Comparison of ENCODE assay signal across 23 cellular contexts in the genomic region with DNA sequence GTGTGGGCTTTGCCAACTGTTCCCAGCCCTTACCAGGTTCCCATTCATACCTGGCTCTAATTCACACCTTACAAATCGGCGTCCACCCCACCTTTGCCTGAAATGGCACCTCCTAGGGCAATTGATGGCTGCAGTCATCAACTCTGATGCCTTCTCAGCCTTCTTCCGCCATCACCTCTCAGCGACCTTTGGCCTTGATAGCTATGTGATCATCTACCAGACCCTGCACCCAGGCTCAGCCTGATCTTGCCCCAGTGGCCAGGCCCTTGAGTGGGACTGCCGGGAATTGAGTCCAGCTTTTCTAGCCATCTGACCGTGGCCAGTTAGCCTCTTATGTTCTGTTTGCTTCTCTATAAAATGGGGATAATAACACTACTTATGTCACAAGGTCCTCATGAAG. TPM values are rescaled to one million over a fixed set of nuclear protein-coding genes. Genes with fewer than 3 reads are reported as not detected.
DNase-seq lines count a peak whose midpoint lies in the region; ATAC-seq and TF ChIP-seq lines count a peak whose summit lies in the region.
"Had no signal": no experiment of that assay in that cellular context is flagged by ENCODE, and none has a peak within 500 bp of the region (broad histone marks: within the 10 kb centered on the region; RNA-seq: fewer than 3 reads in every experiment).

No MANE protein-coding gene starts in this region.

- H3F3A ChIP-seq in MM.1S (ENCODE audit: insufficient read depth, low read length), result 0 out of 2 replicates have a peak, but pooled peaks cover 2% of the 10 kb centered on the region

- H3K4me3 ChIP-seq in CD8-positive, alpha-beta T cell (ENCODE audit: low read depth, low read length), result no peak overlapping the region
- H3K4me3 ChIP-seq in naive thymus-derived CD4-positive, alpha-beta T cell (ENCODE audit: low read length), result no peak overlapping the region
- H3K4me3 ChIP-seq in MM.1S (ENCODE audit: low read length), result no peak overlapping the region
- H3K4me3 ChIP-seq: body of pancreas, MG63, sigmoid colon, upper lobe of left lung had no signal

- CTCF ChIA-PET in CD8-positive, alpha-beta T cell (lab: Charles Lee), result interaction anchor here (1.2 to 11.8 kb wide), 9 partner anchors 15 to 165 kb away, joined by 3 to 368 read pairs (median 13); no protein-coding TSS in a partner anchor
- CTCF ChIA-PET in activated CD8-positive, alpha-beta T cell treated with anti-CD3 and anti-CD28 coated beads, Interleukin-2, amount 10 ng/mL, durations not matched to agents 7 days and 5 days (lab: Charles Lee), result interaction anchor here (0.9 to 20.6 kb wide), 8 partner anchors 11 to 184 kb away, joined by 3 to 325 read pairs (median 24); partner anchors contain the start of gene PSD4
- CTCF ChIA-PET in naive thymus-derived CD4-positive, alpha-beta T cell (lab: Charles Lee), result interaction anchor here (0.6 to 17.9 kb wide), 9 partner anchors 9 to 183 kb away, joined by 3 to 356 read pairs (median 19); partner anchors contain the start of gene PSD4

- H3K4me3 Mint-ChIP-seq in CD8-positive, alpha-beta T cell, result no peak overlapping the region
- no peak overlapping the region for H3K4me3 Mint-ChIP-seq in activated CD8-positive, alpha-beta T cell treated with anti-CD3 and anti-CD28 coated beads, Interleukin-2, amount 10 ng/mL, durations not matched to agents 7 days and 5 days
- H3K4me3 Mint-ChIP-seq in naive thymus-derived CD4-positive, alpha-beta T cell, result peak overlapping the region in 1 of 10 donors; percentile 34
- H3K4me3 Mint-ChIP-seq: CD14-positive monocyte; stimulated activated naive CD8-positive, alpha-beta T cell treated with anti-CD3 and anti-CD28 coated beads, Interleukin-15, amount 100 ng/mL, for 72 hours had no signal

- peaks cover 19% of the 10 kb centered on the region for H3K4me1 Mint-ChIP-seq in CD8-positive, alpha-beta T cell (ENCODE audit: low read depth)
- peaks cover 15% of the 10 kb centered on the region for H3K4me1 Mint-ChIP-seq in activated CD8-positive, alpha-beta T cell treated with anti-CD3 and anti-CD28 coated beads, Interleukin-2, amount 10 ng/mL, durations not matched to agents 7 days and 5 days (ENCODE audit: low read depth)
- peaks cover 18 to 42% (median 31%) of the 10 kb centered on the region in 7 donors for H3K4me1 Mint-ChIP-seq in naive thymus-derived CD4-positive, alpha-beta T cell

- no peak overlapping the region for H3K27ac ChIP-seq in CD8-positive, alpha-beta T cell (ENCODE audit: low read depth, low read length)
- no peak overlapping the region for H3K27ac ChIP-seq in naive thymus-derived CD4-positive, alpha-beta T cell (ENCODE audit: low read depth, low read length)
- no peak overlapping the region for H3K27ac ChIP-seq in MM.1S (ENCODE audit: low read length)
- H3K27ac ChIP-seq: sigmoid colon, upper lobe of left lung had no signal

- H3K9me3 Mint-ChIP-seq in CD8-positive, alpha-beta T cell, result no peaks in the 10 kb centered on the region
- no peaks in the 10 kb centered on the region for H3K9me3 Mint-ChIP-seq in activated CD8-positive, alpha-beta T cell treated with anti-CD3 and anti-CD28 coated beads, Interleukin-2, amount 10 ng/mL, durations not matched to agents 7 days and 5 days (ENCODE audit: insufficient read depth)
- no peaks in the 10 kb centered on the region for H3K9me3 Mint-ChIP-seq in naive thymus-derived CD4-positive, alpha-beta T cell
- H3K9me3 Mint-ChIP-seq: CD14-positive monocyte; stimulated activated naive CD8-positive, alpha-beta T cell treated with anti-CD3 and anti-CD28 coated beads, Interleukin-15, amount 100 ng/mL, for 72 hours had no signal

- peaks cover 8% of the 10 kb centered on the region for H3K4me1 ChIP-seq in CD8-positive, alpha-beta T cell (ENCODE audit: insufficient read depth, low read length)
- H3K4me1 ChIP-seq in naive thymus-derived CD4-positive, alpha-beta T cell (ENCODE audit: control insufficient read depth in 2 of 2, insufficient read depth in 2 of 2, low read length in 2 of 2), result peaks cover 9 to 10% of the 10 kb centered on the region in 2 donors
- H3K4me1 ChIP-seq in MM.1S (ENCODE audit: low read length), result no peaks in the 10 kb centered on the region

- POLR2A ChIA-PET in CD8-positive, alpha-beta T cell (lab: Charles Lee), result interaction anchor here (1.1 to 1.3 kb wide), 2 partner anchors 41 to 68 kb away, joined by 3 read pairs; no protein-coding TSS in a partner anchor
- POLR2A ChIA-PET in activated CD8-positive, alpha-beta T cell treated with anti-CD3 and anti-CD28 coated beads, Interleukin-2, amount 10 ng/mL, durations not matched to agents 7 days and 5 days (lab: Charles Lee), result interaction anchor here (0.7 to 1.8 kb wide), 6 partner anchors 8 to 68 kb away, joined by 3 to 5 read pairs (median 4); no protein-coding TSS in a partner anchor
- POLR2A ChIA-PET in naive thymus-derived CD4-positive, alpha-beta T cell (lab: Charles Lee), result interaction anchor here (0.5 to 1.4 kb wide), 4 partner anchors 10 to 69 kb away, joined by 3 to 4 read pairs (median 3); no protein-coding TSS in a partner anchor

- H3K36me3 Mint-ChIP-seq in CD8-positive, alpha-beta T cell, result peaks cover 21% of the 10 kb centered on the region
- H3K36me3 Mint-ChIP-seq in activated CD8-positive, alpha-beta T cell treated with anti-CD3 and anti-CD28 coated beads, Interleukin-2, amount 10 ng/mL, durations not matched to agents 7 days and 5 days (ENCODE audit: low read depth), result peaks cover 28% of the 10 kb centered on the region
- peaks cover 0 to 9% (median 0%) of the 10 kb centered on the region in 5 donors for H3K36me3 Mint-ChIP-seq in naive thymus-derived CD4-positive, alpha-beta T cell

- ATAC-seq in CD8-positive, alpha-beta T cell, result no peak
- no peak for ATAC-seq in activated CD8-positive, alpha-beta T cell treated with anti-CD3 and anti-CD28 coated beads, Interleukin-2, amount 10 ng/mL, durations not matched to agents 7 days and 5 days
- no peak for ATAC-seq in naive thymus-derived CD4-positive, alpha-beta T cell
- ATAC-seq in HG03159 (IDR thresholded peaks at IDR 0.05; ENCODE audit: unreplicated experiment), result no peak
- ATAC-seq: stimulated activated naive CD8-positive, alpha-beta T cell treated with anti-CD3 and anti-CD28 coated beads, Interleukin-15, amount 100 ng/mL, for 72 hours had no signal

- no peak overlapping the region for H3K4me2 ChIP-seq in MM.1S (ENCODE audit: low read depth, low read length)

- no peaks in the 10 kb centered on the region for H3K27me3 ChIP-seq in CD8-positive, alpha-beta T cell (ENCODE audit: insufficient read depth, low read length)
- no peaks in the 10 kb centered on the region for H3K27me3 ChIP-seq in naive thymus-derived CD4-positive, alpha-beta T cell (ENCODE audit: control insufficient read depth in 2 of 2, insufficient read depth in 2 of 2, low read length in 2 of 2)
- H3K27me3 ChIP-seq in MM.1S (replicated peaks; ENCODE audit: insufficient read depth, low read length), result no peaks in the 10 kb centered on the region
- H3K27me3 ChIP-seq: body of pancreas, MG63, sigmoid colon, upper lobe of left lung had no signal

- TF ChIP-seq CTCF in CD8-positive, alpha-beta T cell (IDR thresholded peaks at IDR 0.05), result no peak
- no peak for TF ChIP-seq CTCF in MM.1S (IDR thresholded peaks at IDR 0.05; ENCODE audit: low read length)

- H4K20me1 ChIP-seq in MM.1S (ENCODE audit: insufficient read depth, low read length), result no peaks in the 10 kb centered on the region

- H3K27me3 Mint-ChIP-seq in CD8-positive, alpha-beta T cell (ENCODE audit: low read depth), result no peaks in the 10 kb centered on the region
- no peaks in the 10 kb centered on the region for H3K27me3 Mint-ChIP-seq in activated CD8-positive, alpha-beta T cell treated with anti-CD3 and anti-CD28 coated beads, Interleukin-2, amount 10 ng/mL, durations not matched to agents 7 days and 5 days (ENCODE audit: low read depth)
- H3K27me3 Mint-ChIP-seq in naive thymus-derived CD4-positive, alpha-beta T cell, result no peaks in the 10 kb centered on the region
- H3K27me3 Mint-ChIP-seq: stimulated activated naive CD8-positive, alpha-beta T cell treated with anti-CD3 and anti-CD28 coated beads, Interleukin-15, amount 100 ng/mL, for 72 hours had no signal

- DNase-seq in NCI-H2196 (lab: John Stamatoyannopoulos, UW; ENCODE audit: unreplicated experiment), result peak; percentile 38
- no peak for DNase-seq in NCI-H2196 treated with DMSO at 0.1 percent for 48 hours (lab: John Stamatoyannopoulos, UW; ENCODE audit: unreplicated experiment)
- no peak for DNase-seq in CD8-positive, alpha-beta T cell
- DNase-seq in activated CD8-positive, alpha-beta T cell treated with anti-CD3 and anti-CD28 coated beads, Interleukin-2, amount 10 ng/mL, durations not matched to agents 7 days and 5 days, result no peak
- no peak for DNase-seq in naive thymus-derived CD4-positive, alpha-beta T cell
- no peak for DNase-seq in MM.1S
- DNase-seq in amniotic stem cell (lab: John Stamatoyannopoulos, UW), result no peak
- DNase-seq: activated CD4-positive, CD25-positive, alpha-beta regulatory T cell; activated effector memory CD4-positive, alpha-beta T cell treated with anti-CD3 and anti-CD28 coated beads, Interleukin-2, amount 50 U/mL, for 16 hours; body of pancreas; dermis blood vessel endothelial cell; foreskin fibroblast; hypothalamus; NCI-H2029; occipital lobe; SHP77 treated with DMSO at 0.1 percent for 48 hours; sigmoid colon; stimulated activated naive CD8-positive, alpha-beta T cell treated with anti-CD3 and anti-CD28 coated beads, Interleukin-15, amount 100 ng/mL, for 72 hours; T-helper 2 cell; upper lobe of left lung had no signal

- H3K79me2 ChIP-seq in MM.1S (ENCODE audit: low read length), result no peaks in the 10 kb centered on the region

- peak overlapping the region; percentile 77 for H3K27ac Mint-ChIP-seq in CD8-positive, alpha-beta T cell
- peak overlapping the region; percentile 41 for H3K27ac Mint-ChIP-seq in activated CD8-positive, alpha-beta T cell treated with anti-CD3 and anti-CD28 coated beads, Interleukin-2, amount 10 ng/mL, durations not matched to agents 7 days and 5 days
- H3K27ac Mint-ChIP-seq in naive thymus-derived CD4-positive, alpha-beta T cell, result peak overlapping the region; percentile 35 to 96 (median 82)

- no peak overlapping the region for H2AFZ ChIP-seq in MM.1S (ENCODE audit: low read length)

- peaks cover 6% of the 10 kb centered on the region for H3K36me3 ChIP-seq in CD8-positive, alpha-beta T cell (ENCODE audit: insufficient read depth, low read length)
- H3K36me3 ChIP-seq in naive thymus-derived CD4-positive, alpha-beta T cell (ENCODE audit: control insufficient read depth in 2 of 3, insufficient read depth in 3 of 3, low read length in 3 of 3), result peaks cover 0 to 20% (median 5%) of the 10 kb centered on the region in 3 experiments
- H3K36me3 ChIP-seq in MM.1S (replicated peaks; ENCODE audit: insufficient read depth, low read length), result no peaks in the 10 kb centered on the region; the same call in 1 of the 2 replicates
- H3K36me3 ChIP-seq: MG63, sigmoid colon had no signal

- H3K9me3 ChIP-seq in CD8-positive, alpha-beta T cell (ENCODE audit: low read length), result no peaks in the 10 kb centered on the region
- no peaks in the 10 kb centered on the region for H3K9me3 ChIP-seq in naive thymus-derived CD4-positive, alpha-beta T cell (ENCODE audit: control insufficient read depth in 2 of 3, low read length in 3 of 3)
- H3K9me3 ChIP-seq in MM.1S (replicated peaks; ENCODE audit: insufficient read depth, low read length), result no peaks in the 10 kb centered on the region
- H3K9me3 ChIP-seq: body of pancreas, MG63, sigmoid colon, upper lobe of left lung had no signal

- intact Hi-C loops in CD8-positive, alpha-beta T cell (cut with DNase I, micrococcal nuclease), result no loop called here
- intact Hi-C loops in naive thymus-derived CD4-positive, alpha-beta T cell (cut with micrococcal nuclease), result no loop called here

- H3K9ac ChIP-seq in MM.1S (ENCODE audit: low read length), result no peak overlapping the region

- no peaks in the 10 kb centered on the region for H3K9me2 ChIP-seq in MM.1S (replicated peaks; ENCODE audit: insufficient read depth, low read length)

RNA-seq across cellular contexts. Expression of gene PSD4, which starts 32.5 kb away (rescaled TPM):
- 10 to 100 TPM; 80.6 to 86.2 TPM for total RNA-seq in CD8-positive, alpha-beta T cell
- total RNA-seq in activated CD8-positive, alpha-beta T cell treated with anti-CD3 and anti-CD28 coated beads, Interleukin-2, amount 10 ng/mL, durations not matched to agents 7 days and 5 days, result 100 to 1,000 TPM; 394 to 404 TPM
- 100 to 1,000 TPM in 4 of 5 experiments, 10 to 100 TPM in 1; 96.4 to 399 (median 167) TPM for total RNA-seq in naive thymus-derived CD4-positive, alpha-beta T cell
- polyA plus RNA-seq in naive thymus-derived CD4-positive, alpha-beta T cell, result 10 to 100 TPM; 28.0 to 50.4 TPM
